ENCODE assay signal across 8 cellular contexts in genomic region chr7:149670288-149670687, GRCh38.
DNase-seq lines count a peak whose midpoint lies in the region; ATAC-seq and TF ChIP-seq lines count a peak whose summit lies in the region.

No MANE protein-coding gene starts in this region.

- H3K4me3 ChIP-seq in ACC112 (ENCODE audit: low read depth, low read length), result peak overlapping the region; percentile 48
- no peak overlapping the region for H3K4me3 ChIP-seq in astrocyte of the cerebellum (ENCODE audit: low read depth, low read length)

- H3K4me1 ChIP-seq in ACC112 (ENCODE audit: control insufficient read depth, insufficient read depth, low read length, unreplicated experiment), result peaks cover 12% of the 10 kb centered on the region

- H3K27ac ChIP-seq in ACC112 (ENCODE audit: low read depth, low read length), result no peak overlapping the region

- ATAC-seq in HG03280 (IDR thresholded peaks at IDR 0.05; ENCODE audit: unreplicated experiment) (no peak), GM21526 (IDR thresholded peaks at IDR 0.05; ENCODE audit: low FRiP score, unreplicated experiment) (no peak)

- H2AFZ ChIP-seq in ACC112 (ENCODE audit: low read length, unreplicated experiment), result peak overlapping the region; percentile 58

- in situ Hi-C loops in astrocyte of the cerebellum (cut with HindIII; ENCODE audit: low sequenced_read_pairs), result no loop called here

- peaks cover 41% of the 10 kb centered on the region for H3K27me3 ChIP-seq in ACC112 (ENCODE audit: insufficient read depth, low read length)

- H3K36me3 ChIP-seq in ACC112 (ENCODE audit: insufficient read depth, low read length), result no peaks in the 10 kb centered on the region

- no peaks in the 10 kb centered on the region for H3K79me2 ChIP-seq in ACC112 (ENCODE audit: control insufficient read depth, insufficient read depth, low read length, unreplicated experiment)

- TF ChIP-seq CTCF in astrocyte of the cerebellum (IDR thresholded peaks at IDR 0.05; ENCODE audit: low read depth, low read length, missing control alignments), result no peak

- DNase-seq in LoVo (ENCODE audit: low spot score), result peak; percentile 21
- peak; percentile 37 for DNase-seq in astrocyte of the cerebellum (ENCODE audit: low read depth)
- peak; percentile 28 for DNase-seq in kidney tubule cell (ENCODE audit: low spot score)
- no peak for DNase-seq in activated naive CD4-positive, alpha-beta T cell treated with anti-CD3 and anti-CD28 coated beads, Interleukin-2, amount 50 U/mL, for 16 hours
- no peak for DNase-seq in mesenteric fat pad (ENCODE audit: low spot score)

Comparison
In these comparisons a context has a peak if more than half of its experiments do, and no peak if none do; other contexts are left out.
1. DNase-seq: peak in LoVo (single experiment), astrocyte of the cerebellum (single experiment) and kidney tubule cell (single experiment); none in activated naive CD4-positive, alpha-beta T cell treated with anti-CD3 and anti-CD28 coated beads, Interleukin-2, amount 50 U/mL, for 16 hours (single experiment) and mesenteric fat pad (single experiment).